11 cellular contexts compared by ENCODE assay signal in the genomic region with DNA sequence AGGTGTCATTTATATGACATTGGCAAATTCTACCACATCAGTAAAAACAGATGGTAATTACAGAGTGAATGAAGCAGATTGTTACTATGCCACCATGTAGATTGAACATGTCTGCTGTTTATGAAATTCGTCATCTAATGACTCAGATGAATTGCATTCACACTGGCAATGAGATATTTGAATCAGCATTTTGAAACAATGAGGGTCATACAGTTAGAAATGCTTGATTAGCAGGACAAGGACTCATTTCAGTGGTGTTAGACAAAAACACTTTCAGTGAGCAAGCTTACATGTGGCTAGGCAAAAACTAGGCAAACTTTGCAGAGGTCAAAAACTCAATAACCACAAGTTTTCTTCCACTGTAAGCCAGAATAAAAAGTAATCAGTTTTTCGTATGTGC.
A peak's percentile ranks its signal among the peaks of the same experiment; 100 is the strongest.
DNase-seq lines count a peak whose midpoint lies in the region; ATAC-seq and TF ChIP-seq lines count a peak whose summit lies in the region.
"Had no signal": no experiment of that assay in that cellular context is flagged by ENCODE, and none has a peak within 500 bp of the region (broad histone marks: within the 10 kb centered on the region; RNA-seq: fewer than 3 reads in every experiment).

No MANE protein-coding gene starts in this region.

- H3K36me3 ChIP-seq in GM23248 (ENCODE audit: low read depth) (no peaks in the 10 kb centered on the region), transverse colon (no peaks in the 10 kb centered on the region)

- H3K79me2 ChIP-seq in GM23248 (ENCODE audit: insufficient read depth): no peaks in the 10 kb centered on the region

- WGBS in GM23248 (ENCODE audit: low coverage in 1 of 2, low lambda C conversion rate in 2 of 2, missing lambda C conversion rate in 2 of 2), 2 experiments: 47 to 49% methylated on average over 2 of the region's 2 CpGs
- WGBS in transverse colon (ENCODE audit: low coverage in 1 of 2), 2 donors: 66 to 75% methylated on average over 2 of the region's 2 CpGs

- H2AFZ ChIP-seq in GM23248: no peak overlapping the region; the same call in 1 of the 2 replicates

- H3F3A ChIP-seq in GM23248 (ENCODE audit: insufficient read depth): peaks cover 25% of the 10 kb centered on the region

- no peak overlapping the region for H3K4me2 ChIP-seq in GM23248 (ENCODE audit: unreplicated experiment)

- H3K4me3 ChIP-seq in GM23248: no peak overlapping the region
- no peak overlapping the region for H3K4me3 ChIP-seq in fibroblast of pulmonary artery (replicated peaks; ENCODE audit: low read depth, low read length)
- no peak overlapping the region for H3K4me3 ChIP-seq in skeletal muscle cell (ENCODE audit: low read depth, low read length)
- no peak overlapping the region for H3K4me3 ChIP-seq in transverse colon

- H3K9me2 ChIP-seq in GM23248 (ENCODE audit: insufficient read depth): 0 out of 2 replicates have a peak, but pooled peaks cover 3% of the 10 kb centered on the region

- no peak for TF ChIP-seq POLR2A in transverse colon (IDR thresholded peaks at IDR 0.05)

- no peak for ATAC-seq in HG03439 (IDR thresholded peaks at IDR 0.05; ENCODE audit: unreplicated experiment)
- ATAC-seq: T-helper 17 cell had no signal

- H3K27ac ChIP-seq in GM23248 (peak overlapping the region; percentile 40; the same call in 1 of the 2 replicates), transverse colon (no peak overlapping the region)

- no peak for TF ChIP-seq EP300 in transverse colon (IDR thresholded peaks at IDR 0.05; ENCODE audit: low read depth)

- in situ Hi-C loops in GM23248 (cut with MboI): no loop called here
- in situ Hi-C loops in SK-MEL-5 (cut with HindIII; ENCODE audit: low pct_unique_long_range_greater_than_20kb, low sequenced_read_pairs): no loop called here
- in situ Hi-C loops in transverse colon (cut with MboI; ENCODE audit: low pct_ligation_motif_present in 1 of 4, low pct_unique_long_range_greater_than_20kb in 1 of 4, low sequenced_read_pairs in 3 of 4): no loop called here

- H3K9me3 ChIP-seq in GM23248 (ENCODE audit: low read depth) (no peaks in the 10 kb centered on the region), transverse colon (peaks cover 0 to 5% of the 10 kb centered on the region in 2 donors)

- no peak for TF ChIP-seq CTCF in fibroblast of pulmonary artery (IDR thresholded peaks at IDR 0.05; ENCODE audit: low read length, missing control alignments)
- TF ChIP-seq CTCF in transverse colon (IDR thresholded peaks at IDR 0.05): no peak

- H3K4me1 ChIP-seq in GM23248 (ENCODE audit: insufficient read depth) (peaks cover 33% of the 10 kb centered on the region), transverse colon (no peaks in the 10 kb centered on the region)

- H3K9ac ChIP-seq in GM23248: no peak overlapping the region

- H4K20me1 ChIP-seq in GM23248 (ENCODE audit: insufficient read depth): no peaks in the 10 kb centered on the region

- intact Hi-C loops in transverse colon (cut with DNase I; ENCODE audit: low total_unique reads): no loop called here

- H3K27me3 ChIP-seq in GM23248 (replicated peaks; ENCODE audit: insufficient read depth) (no peaks in the 10 kb centered on the region), transverse colon (no peaks in the 10 kb centered on the region)

- DNase-seq in GM23248 (peak; percentile 82), SK-MEL-5 (ENCODE audit: low read depth, low spot score) (peak; percentile 93), fibroblast of pulmonary artery (ENCODE audit: low read depth) (peak; percentile 82), skeletal muscle cell (ENCODE audit: low read depth) (peak; percentile 45), NK-92 (lab: John Stamatoyannopoulos, UW; ENCODE audit: unreplicated experiment) (no peak), transverse colon (no peak)
- DNase-seq: activated CD4-positive, alpha-beta T cell treated with anti-CD3 and anti-CD28 coated beads, Interleukin-2, amount 10 ng/mL, durations not matched to agents 24 days and 14 days; CD4-positive, alpha-beta T cell; MM.1S; T-helper 17 cell had no signal

Comparison
In these comparisons a context has a peak if more than half of its experiments do, and no peak if none do; other contexts are left out.
1. DNase-seq: peak in GM23248 (single experiment), SK-MEL-5 (single experiment), fibroblast of pulmonary artery (single experiment) and skeletal muscle cell (single experiment); none in NK-92 (single experiment) and transverse colon (single experiment).